Comparison of ENCODE assay signal across 8 cellular contexts in genomic region chr10:33334839-33335549, GRCh38. TPM values are rescaled to one million over a fixed set of nuclear protein-coding genes. Genes with fewer than 3 reads are reported as not detected.
A peak's percentile ranks its signal among the peaks of the same experiment; 100 is the strongest.
DNase-seq lines count a peak whose midpoint lies in the region; ATAC-seq and TF ChIP-seq lines count a peak whose summit lies in the region.

No MANE protein-coding gene starts in this region.

- peaks cover 31% of the 10 kb centered on the region for H3K4me1 Mint-ChIP-seq in endothelial cell (ENCODE audit: unreplicated experiment)

- ATAC-seq in stimulated activated naive CD8-positive, alpha-beta T cell treated with anti-CD3 and anti-CD28 coated beads, Interleukin-15, Interleukin-2, amounts not matched to agents 100 U/mL and 50 U/mL, for 24 hours: peak; percentile 65

- peak overlapping the region; percentile 99 for H3K4me3 Mint-ChIP-seq in endothelial cell (ENCODE audit: unreplicated experiment)

- no peaks in the 10 kb centered on the region for H3K9me3 Mint-ChIP-seq in endothelial cell (ENCODE audit: unreplicated experiment)

- DNase-seq in DMS79 treated with DMSO at 0.1 percent for 48 hours (lab: John Stamatoyannopoulos, UW) (peak; percentile 47), DMS79 (lab: John Stamatoyannopoulos, UW) (no peak), M059J (ENCODE audit: low read depth) (peak; percentile 84), endothelial cell (ENCODE audit: low spot score) (peak; percentile 79), medulla oblongata (ENCODE audit: extremely low spot score) (peak; percentile 60), NCI-H524 treated with DMSO at 0.1 percent for 48 hours (lab: John Stamatoyannopoulos, UW) (no peak)
- peak; percentile 62 for DNase-seq in activated CD4-positive, alpha-beta T cell treated with anti-CD3 and anti-CD28 coated beads for 48 hours
- DNase-seq in stimulated activated naive CD8-positive, alpha-beta T cell treated with anti-CD3 and anti-CD28 coated beads, Interleukin-15, Interleukin-2, amounts not matched to agents 100 U/mL and 50 U/mL, for 24 hours: peak; percentile 58

- peaks cover 13% of the 10 kb centered on the region for H3K27me3 Mint-ChIP-seq in endothelial cell (ENCODE audit: unreplicated experiment)

- H3K36me3 Mint-ChIP-seq in endothelial cell (ENCODE audit: low read depth, unreplicated experiment): peaks cover 44% of the 10 kb centered on the region

- TF ChIP-seq CTCF in endothelial cell (IDR thresholded peaks at IDR 0.05; ENCODE audit: unreplicated experiment): peak; percentile 54

- peak overlapping the region; percentile 48 for H3K27ac Mint-ChIP-seq in endothelial cell (ENCODE audit: unreplicated experiment)

RNA-seq across cellular contexts. Expression of gene NRP1, which starts 0.5 kb away (rescaled TPM):
- 73.1 and 106 TPM in 2 replicates for total RNA-seq in M059J (2014; rRNA removed; shearing (Covaris generic))
- 486 TPM for total RNA-seq in endothelial cell (ENCODE audit: unreplicated experiment)

Comparison
In these comparisons a context has a peak if more than half of its experiments do, and no peak if none do; other contexts are left out.
1. DNase-seq: peak in DMS79 treated with DMSO at 0.1 percent for 48 hours (single experiment), M059J (single experiment), activated CD4-positive, alpha-beta T cell treated with anti-CD3 and anti-CD28 coated beads for 48 hours (single experiment), endothelial cell (single experiment), medulla oblongata (single experiment) and stimulated activated naive CD8-positive, alpha-beta T cell treated with anti-CD3 and anti-CD28 coated beads, Interleukin-15, Interleukin-2, amounts not matched to agents 100 U/mL and 50 U/mL, for 24 hours (single experiment); none in DMS79 (single experiment) and NCI-H524 treated with DMSO at 0.1 percent for 48 hours (single experiment).